ENCODE assay signal across 1 cellular context in the genomic region with DNA sequence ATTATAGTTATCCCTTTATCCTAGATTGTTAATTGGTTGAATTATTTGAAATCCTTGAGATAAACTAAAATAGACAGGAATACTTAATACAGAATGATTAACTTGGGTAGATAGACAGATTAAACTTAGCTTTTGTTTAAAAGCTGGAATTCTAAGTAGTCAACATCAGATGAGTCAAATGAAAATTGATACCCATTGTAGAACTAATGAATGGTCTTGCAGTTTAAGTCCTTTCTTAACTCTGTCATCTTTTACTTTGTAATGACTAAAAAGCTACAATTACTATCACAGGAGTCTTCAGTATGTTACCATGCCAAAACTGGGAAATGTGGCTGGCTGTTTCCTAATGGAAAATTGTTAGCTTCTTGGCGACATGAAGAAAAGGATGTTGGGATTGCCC.
TF ChIP-seq lines count a peak whose summit lies in the region.

No MANE protein-coding gene starts in this region.

TF ChIP-seq in GM23338, 12 proteins besides CTCF, POLR2A, EP300 and RAD21 (continued from another document):
- TF ChIP-seq, protein P1, sequence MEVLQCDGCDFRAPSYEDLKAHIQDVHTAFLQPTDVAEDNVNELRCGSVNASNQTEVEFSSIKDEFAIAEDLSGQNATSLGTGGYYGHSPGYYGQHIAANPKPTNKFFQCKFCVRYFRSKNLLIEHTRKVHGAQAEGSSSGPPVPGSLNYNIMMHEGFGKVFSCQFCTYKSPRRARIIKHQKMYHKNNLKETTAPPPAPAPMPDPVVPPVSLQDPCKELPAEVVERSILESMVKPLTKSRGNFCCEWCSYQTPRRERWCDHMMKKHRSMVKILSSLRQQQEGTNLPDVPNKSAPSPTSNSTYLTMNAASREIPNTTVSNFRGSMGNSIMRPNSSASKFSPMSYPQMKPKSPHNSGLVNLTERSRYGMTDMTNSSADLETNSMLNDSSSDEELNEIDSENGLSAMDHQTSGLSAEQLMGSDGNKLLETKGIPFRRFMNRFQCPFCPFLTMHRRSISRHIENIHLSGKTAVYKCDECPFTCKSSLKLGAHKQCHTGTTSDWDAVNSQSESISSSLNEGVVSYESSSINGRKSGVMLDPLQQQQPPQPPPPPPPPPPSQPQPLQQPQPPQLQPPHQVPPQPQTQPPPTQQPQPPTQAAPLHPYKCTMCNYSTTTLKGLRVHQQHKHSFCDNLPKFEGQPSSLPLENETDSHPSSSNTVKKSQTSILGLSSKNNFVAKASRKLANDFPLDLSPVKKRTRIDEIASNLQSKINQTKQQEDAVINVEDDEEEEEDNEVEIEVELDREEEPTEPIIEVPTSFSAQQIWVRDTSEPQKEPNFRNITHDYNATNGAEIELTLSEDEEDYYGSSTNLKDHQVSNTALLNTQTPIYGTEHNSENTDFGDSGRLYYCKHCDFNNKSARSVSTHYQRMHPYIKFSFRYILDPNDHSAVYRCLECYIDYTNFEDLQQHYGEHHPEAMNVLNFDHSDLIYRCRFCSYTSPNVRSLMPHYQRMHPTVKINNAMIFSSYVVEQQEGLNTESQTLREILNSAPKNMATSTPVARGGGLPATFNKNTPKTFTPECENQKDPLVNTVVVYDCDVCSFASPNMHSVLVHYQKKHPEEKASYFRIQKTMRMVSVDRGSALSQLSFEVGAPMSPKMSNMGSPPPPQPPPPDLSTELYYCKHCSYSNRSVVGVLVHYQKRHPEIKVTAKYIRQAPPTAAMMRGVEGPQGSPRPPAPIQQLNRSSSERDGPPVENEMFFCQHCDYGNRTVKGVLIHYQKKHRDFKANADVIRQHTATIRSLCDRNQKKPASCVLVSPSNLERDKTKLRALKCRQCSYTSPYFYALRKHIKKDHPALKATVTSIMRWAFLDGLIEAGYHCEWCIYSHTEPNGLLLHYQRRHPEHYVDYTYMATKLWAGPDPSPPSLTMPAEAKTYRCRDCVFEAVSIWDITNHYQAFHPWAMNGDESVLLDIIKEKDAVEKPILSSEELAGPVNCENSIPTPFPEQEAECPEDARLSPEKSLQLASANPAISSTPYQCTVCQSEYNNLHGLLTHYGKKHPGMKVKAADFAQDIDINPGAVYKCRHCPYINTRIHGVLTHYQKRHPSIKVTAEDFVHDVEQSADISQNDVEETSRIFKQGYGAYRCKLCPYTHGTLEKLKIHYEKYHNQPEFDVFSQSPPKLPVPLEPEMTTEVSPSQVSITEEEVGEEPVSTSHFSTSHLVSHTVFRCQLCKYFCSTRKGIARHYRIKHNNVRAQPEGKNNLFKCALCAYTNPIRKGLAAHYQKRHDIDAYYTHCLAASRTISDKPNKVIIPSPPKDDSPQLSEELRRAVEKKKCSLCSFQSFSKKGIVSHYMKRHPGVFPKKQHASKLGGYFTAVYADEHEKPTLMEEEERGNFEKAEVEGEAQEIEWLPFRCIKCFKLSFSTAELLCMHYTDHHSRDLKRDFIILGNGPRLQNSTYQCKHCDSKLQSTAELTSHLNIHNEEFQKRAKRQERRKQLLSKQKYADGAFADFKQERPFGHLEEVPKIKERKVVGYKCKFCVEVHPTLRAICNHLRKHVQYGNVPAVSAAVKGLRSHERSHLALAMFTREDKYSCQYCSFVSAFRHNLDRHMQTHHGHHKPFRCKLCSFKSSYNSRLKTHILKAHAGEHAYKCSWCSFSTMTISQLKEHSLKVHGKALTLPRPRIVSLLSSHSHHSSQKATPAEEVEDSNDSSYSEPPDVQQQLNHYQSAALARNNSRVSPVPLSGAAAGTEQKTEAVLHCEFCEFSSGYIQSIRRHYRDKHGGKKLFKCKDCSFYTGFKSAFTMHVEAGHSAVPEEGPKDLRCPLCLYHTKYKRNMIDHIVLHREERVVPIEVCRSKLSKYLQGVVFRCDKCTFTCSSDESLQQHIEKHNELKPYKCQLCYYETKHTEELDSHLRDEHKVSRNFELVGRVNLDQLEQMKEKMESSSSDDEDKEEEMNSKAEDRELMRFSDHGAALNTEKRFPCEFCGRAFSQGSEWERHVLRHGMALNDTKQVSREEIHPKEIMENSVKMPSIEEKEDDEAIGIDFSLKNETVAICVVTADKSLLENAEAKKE (CRISPR knock-in tag; IDR thresholded peaks at IDR 0.05): no peak
